9 cellular contexts compared by ENCODE assay signal in genomic region chr6:17884501-17885039, GRCh38.
DNase-seq lines count a peak whose midpoint lies in the region; ATAC-seq and TF ChIP-seq lines count a peak whose summit lies in the region.
"Had no signal": no experiment of that assay in that cellular context is flagged by ENCODE, and none has a peak within 500 bp of the region (broad histone marks: within the 10 kb centered on the region; RNA-seq: fewer than 3 reads in every experiment).

No MANE protein-coding gene starts in this region.

- H4K91ac ChIP-seq in mesenchymal stem cell (ENCODE audit: low read length): no peak overlapping the region

- H3K9ac ChIP-seq in mesenchymal stem cell (ENCODE audit: low read length): peak overlapping the region; percentile 2
- H3K9ac ChIP-seq in colonic mucosa (ENCODE audit: low read depth in 2 of 2, low read length in 2 of 2): no peak overlapping the region

- no peak overlapping the region for H2BK15ac ChIP-seq in mesenchymal stem cell (ENCODE audit: low read depth, poor library complexity, severe bottlenecking)

- DNase-seq in DMS 273 (lab: John Stamatoyannopoulos, UW; ENCODE audit: unreplicated experiment): peak; percentile 25
- DNase-seq in DMS 273 treated with DMSO at 0.1 percent for 48 hours (lab: John Stamatoyannopoulos, UW): no peak
- peak; percentile 35 for DNase-seq in RPMI7951 (ENCODE audit: low read depth)
- DNase-seq in mesenchymal stem cell: no peak
- no peak for DNase-seq in colonic mucosa
- DNase-seq in NCI-H1436 (lab: John Stamatoyannopoulos, UW): no peak
- no peak for DNase-seq in NCI-H524 treated with DMSO at 0.1 percent for 48 hours (lab: John Stamatoyannopoulos, UW)

- H3K14ac ChIP-seq in mesenchymal stem cell (ENCODE audit: low read length in 2 of 2): no peak overlapping the region

- H2AFZ ChIP-seq in mesenchymal stem cell (ENCODE audit: low read depth, low read length): no peak overlapping the region

- no peak overlapping the region for H2BK5ac ChIP-seq in mesenchymal stem cell (ENCODE audit: low read depth, low read length, poor library complexity, severe bottlenecking)

- intact Hi-C loops in colonic mucosa (cut with DNase I): no loop called here

- H3K36me3 ChIP-seq in mesenchymal stem cell (ENCODE audit: control insufficient read depth in 1 of 2, insufficient read depth in 2 of 2, low read depth in 1 of 2, low read length in 2 of 2) (peaks cover 0 to under 1% of the 10 kb centered on the region in 2 experiments), colonic mucosa (no peaks in the 10 kb centered on the region)

- no peak overlapping the region for H3K4me3 ChIP-seq in mesenchymal stem cell (ENCODE audit: insufficient read depth in 1 of 2, low read depth in 1 of 2, low read length in 2 of 2)
- no peak overlapping the region for H3K4me3 ChIP-seq in colonic mucosa

- ATAC-seq in HG02852 (IDR thresholded peaks at IDR 0.05; ENCODE audit: unreplicated experiment): peak; percentile 87

- WGBS in mesenchymal stem cell: 91% methylated on average over 2 of the region's 3 CpGs

- H3K9me3 ChIP-seq in mesenchymal stem cell (ENCODE audit: control insufficient read depth, low read length): no peaks in the 10 kb centered on the region
- no peaks in the 10 kb centered on the region for H3K9me3 ChIP-seq in colonic mucosa

- H3K27ac ChIP-seq in mesenchymal stem cell (ENCODE audit: low read length, poor library complexity, severe bottlenecking) (no peak overlapping the region), colonic mucosa (no peak overlapping the region)
- H3K27ac ChIP-seq: 22Rv1 had no signal

- peak overlapping the region in 1 of 2 experiments; percentile 29 for H3K18ac ChIP-seq in mesenchymal stem cell (ENCODE audit: low read depth in 1 of 2, low read length in 2 of 2)

- H2BK12ac ChIP-seq in mesenchymal stem cell (ENCODE audit: low read length in 2 of 2): no peak overlapping the region

- no peak overlapping the region for H2BK120ac ChIP-seq in mesenchymal stem cell (ENCODE audit: low read depth, low read length)

- no peaks in the 10 kb centered on the region for H3K4me1 ChIP-seq in mesenchymal stem cell (ENCODE audit: control insufficient read depth, insufficient read depth, low read depth, low read length)
- no peaks in the 10 kb centered on the region for H3K4me1 ChIP-seq in colonic mucosa

- H3K23ac ChIP-seq in mesenchymal stem cell (ENCODE audit: low read length in 2 of 2): no peak overlapping the region

- no peak overlapping the region for H3K4ac ChIP-seq in mesenchymal stem cell (ENCODE audit: low read depth in 1 of 2, low read length in 2 of 2)

- no peak overlapping the region for H3K4me2 ChIP-seq in mesenchymal stem cell (ENCODE audit: low read length, poor library complexity, severe bottlenecking)

- no peak overlapping the region for H2AK5ac ChIP-seq in mesenchymal stem cell (ENCODE audit: low read length, severe bottlenecking)

- no peak for TF ChIP-seq CTCF in colonic mucosa (IDR thresholded peaks at IDR 0.05)

- no peak overlapping the region for H4K8ac ChIP-seq in mesenchymal stem cell (ENCODE audit: low read length)

- H3K27me3 ChIP-seq in mesenchymal stem cell (ENCODE audit: control insufficient read depth in 1 of 2, insufficient read depth in 1 of 2, low read length in 2 of 2) (no peaks in the 10 kb centered on the region), colonic mucosa (no peaks in the 10 kb centered on the region)

- H3K79me1 ChIP-seq in mesenchymal stem cell (replicated peaks; ENCODE audit: low read length, poor library complexity, severe bottlenecking): peaks cover 20% of the 10 kb centered on the region

Comparison
In these comparisons a context has a peak if more than half of its experiments do, and no peak if none do; other contexts are left out.
1. DNase-seq: peak in DMS 273 (single experiment) and RPMI7951 (single experiment); none in DMS 273 treated with DMSO at 0.1 percent for 48 hours (single experiment), mesenchymal stem cell (single experiment), colonic mucosa (single experiment), NCI-H1436 (single experiment) and NCI-H524 treated with DMSO at 0.1 percent for 48 hours (single experiment).